ENCODE assay signal across 13 cellular contexts in the genomic region with DNA sequence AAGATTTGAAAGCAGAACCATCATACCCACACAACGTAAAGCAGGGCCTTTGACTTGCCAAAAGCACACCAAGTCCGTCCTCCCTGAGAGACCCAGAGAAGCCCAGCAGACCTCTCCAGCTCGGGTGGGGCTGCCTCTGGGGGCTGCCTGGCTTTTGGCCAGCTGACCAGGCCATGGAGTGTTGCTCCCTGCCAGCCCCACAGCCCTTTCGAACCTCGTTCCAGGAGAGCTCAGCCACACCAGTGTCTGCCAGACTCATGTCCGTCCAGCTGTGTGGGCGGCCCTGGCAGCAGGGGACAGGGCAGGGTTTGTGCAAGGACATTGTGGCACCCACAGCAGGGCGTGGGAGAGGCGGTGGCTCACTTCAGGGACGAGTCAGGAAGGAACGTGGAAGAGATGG. TPM values are rescaled to one million over a fixed set of nuclear protein-coding genes. Genes with fewer than 3 reads are reported as not detected.
A peak's percentile ranks its signal among the peaks of the same experiment; 100 is the strongest.
DNase-seq lines count a peak whose midpoint lies in the region; ATAC-seq and TF ChIP-seq lines count a peak whose summit lies in the region.
"Had no signal": no experiment of that assay in that cellular context is flagged by ENCODE, and none has a peak within 500 bp of the region (broad histone marks: within the 10 kb centered on the region; RNA-seq: fewer than 3 reads in every experiment).

No MANE protein-coding gene starts in this region.

- no peaks in the 10 kb centered on the region for H3K79me2 ChIP-seq in fibroblast of lung (ENCODE audit: control insufficient read depth, insufficient read depth, low read length)
- no peaks in the 10 kb centered on the region for H3K79me2 ChIP-seq in smooth muscle cell (ENCODE audit: low read depth)

- H2AK5ac ChIP-seq in mesenchymal stem cell (ENCODE audit: low read length, severe bottlenecking), result peak overlapping the region; percentile 11

- no peak overlapping the region for H3K23ac ChIP-seq in mesenchymal stem cell (ENCODE audit: low read length in 2 of 2)

- H3K9me3 ChIP-seq in fibroblast of lung (ENCODE audit: control insufficient read depth, insufficient read depth, low read depth, low read length) (no peaks in the 10 kb centered on the region), mesenchymal stem cell (ENCODE audit: control insufficient read depth, low read length) (peaks cover 2% of the 10 kb centered on the region), smooth muscle cell (replicated peaks; ENCODE audit: low read depth) (no peaks in the 10 kb centered on the region)

- peak overlapping the region in 1 of 2 experiments; percentile 12 for H3K14ac ChIP-seq in mesenchymal stem cell (ENCODE audit: low read length in 2 of 2)

- H3K4me3 ChIP-seq in fibroblast of lung (replicated peaks in 1 of 4; ENCODE audit: control extremely low read depth in 1 of 4, insufficient read depth in 1 of 4, low read depth in 3 of 4, low read length in 4 of 4), result no peak overlapping the region
- no peak overlapping the region for H3K4me3 ChIP-seq in mesenchymal stem cell (ENCODE audit: insufficient read depth in 1 of 2, low read depth in 1 of 2, low read length in 2 of 2)
- no peak overlapping the region for H3K4me3 ChIP-seq in smooth muscle cell
- H3K4me3 ChIP-seq in H7 (ENCODE audit: insufficient read depth, low read depth, low read length), result no peak overlapping the region
- H3K4me3 ChIP-seq: BLaER1 had no signal

- H2BK120ac ChIP-seq in mesenchymal stem cell (ENCODE audit: low read depth, low read length), result peak overlapping the region; percentile 29

- peak overlapping the region; percentile 86 to 93 for H2BK12ac ChIP-seq in mesenchymal stem cell (ENCODE audit: low read length in 2 of 2)

- H3K4me1 ChIP-seq in fibroblast of lung (ENCODE audit: control insufficient read depth, extremely low read depth, insufficient read depth, low read length) (peaks cover 8% of the 10 kb centered on the region), mesenchymal stem cell (ENCODE audit: control insufficient read depth, insufficient read depth, low read depth, low read length) (peaks cover 21% of the 10 kb centered on the region), smooth muscle cell (ENCODE audit: low read depth) (no peaks in the 10 kb centered on the region)

- H2BK15ac ChIP-seq in mesenchymal stem cell (ENCODE audit: low read depth, poor library complexity, severe bottlenecking), result peak overlapping the region; percentile 82

- H2AFZ ChIP-seq in fibroblast of lung (ENCODE audit: low read length) (peak overlapping the region; percentile 11), mesenchymal stem cell (ENCODE audit: low read depth, low read length) (no peak overlapping the region), smooth muscle cell (ENCODE audit: low read depth) (peak overlapping the region; percentile 66)

- H3K18ac ChIP-seq in mesenchymal stem cell (ENCODE audit: low read depth in 1 of 2, low read length in 2 of 2), result peak overlapping the region; percentile 35 to 65

- H3K27ac ChIP-seq in fibroblast of lung (ENCODE audit: insufficient read depth, low read length), result no peak overlapping the region
- no peak overlapping the region for H3K27ac ChIP-seq in mesenchymal stem cell (ENCODE audit: low read length, poor library complexity, severe bottlenecking)
- H3K27ac ChIP-seq in smooth muscle cell (ENCODE audit: low read depth), result peak overlapping the region; percentile 24
- H3K27ac ChIP-seq: BLaER1, WERI-Rb-1 had no signal

- H4K91ac ChIP-seq in mesenchymal stem cell (ENCODE audit: low read length), result peak overlapping the region; percentile 71

- 77% methylated on average over 11 of the region's 11 CpGs for WGBS in mesenchymal stem cell
- WGBS in smooth muscle cell (ENCODE audit: low lambda C conversion rate), result 53% methylated on average over 11 of the region's 11 CpGs

- no peak for ATAC-seq in HG03159 (IDR thresholded peaks at IDR 0.05; ENCODE audit: unreplicated experiment)

- H3K27me3 ChIP-seq in fibroblast of lung (ENCODE audit: control insufficient read depth, insufficient read depth, low read length) (no peaks in the 10 kb centered on the region), mesenchymal stem cell (ENCODE audit: control insufficient read depth in 1 of 2, insufficient read depth in 1 of 2, low read length in 2 of 2) (no peaks in the 10 kb centered on the region), smooth muscle cell (ENCODE audit: low read depth) (no peaks in the 10 kb centered on the region), H7 (ENCODE audit: control insufficient read depth, insufficient read depth, low read length) (no peaks in the 10 kb centered on the region)
- H3K27me3 ChIP-seq: BLaER1 had no signal

- H4K8ac ChIP-seq in mesenchymal stem cell (ENCODE audit: low read length), result peak overlapping the region; percentile 86

- H3K36me3 ChIP-seq in fibroblast of lung (ENCODE audit: control insufficient read depth, insufficient read depth, low read length) (no peaks in the 10 kb centered on the region), mesenchymal stem cell (ENCODE audit: control insufficient read depth in 1 of 2, insufficient read depth in 2 of 2, low read depth in 1 of 2, low read length in 2 of 2) (no peaks in the 10 kb centered on the region), smooth muscle cell (ENCODE audit: low read depth) (no peaks in the 10 kb centered on the region), H7 (replicated peaks; ENCODE audit: control insufficient read depth, insufficient read depth, low read length) (no peaks in the 10 kb centered on the region)
- H3K36me3 ChIP-seq: BLaER1, WERI-Rb-1 had no signal

- TF ChIP-seq CTCF in fibroblast of lung (conservative IDR thresholded peaks at IDR 0.05 in 1 of 2, IDR thresholded peaks at IDR 0.05 in 1 of 2; ENCODE audit: low read depth in 1 of 2, low read length in 2 of 2) (no peak), smooth muscle cell (IDR thresholded peaks at IDR 0.05; ENCODE audit: borderline replicate concordance, insufficient read depth, poor library complexity, severe bottlenecking) (no peak)

- no peak overlapping the region for H3K4me2 ChIP-seq in fibroblast of lung (ENCODE audit: extremely low read depth, insufficient read depth, low read length)
- H3K4me2 ChIP-seq in mesenchymal stem cell (ENCODE audit: low read length, poor library complexity, severe bottlenecking), result no peak overlapping the region
- H3K4me2 ChIP-seq in smooth muscle cell, result no peak overlapping the region
- H3K4me2 ChIP-seq: BLaER1 had no signal

- no peaks in the 10 kb centered on the region for H3K79me1 ChIP-seq in mesenchymal stem cell (replicated peaks; ENCODE audit: low read length, poor library complexity, severe bottlenecking)

- H3K9ac ChIP-seq in fibroblast of lung (ENCODE audit: insufficient read depth, low read length) (no peak overlapping the region), mesenchymal stem cell (ENCODE audit: low read length) (peak overlapping the region; percentile 2), smooth muscle cell (ENCODE audit: low read depth) (no peak overlapping the region)
- H3K9ac ChIP-seq: BLaER1 had no signal

- no peak overlapping the region for H2BK5ac ChIP-seq in mesenchymal stem cell (ENCODE audit: low read depth, low read length, poor library complexity, severe bottlenecking)

- DNase-seq in NCI-H69 (lab: John Stamatoyannopoulos, UW) (peak; percentile 31), fibroblast of lung (ENCODE audit: low read depth in 2 of 2) (no peak), mesenchymal stem cell (no peak), smooth muscle cell (lab: John Stamatoyannopoulos, UW; ENCODE audit: unreplicated experiment) (no peak), AG08396 (ENCODE audit: low spot score) (no peak), H7 (no peak), SK-N-DZ (ENCODE audit: low spot score) (no peak)
- DNase-seq: activated T-cell treated with anti-CD3 and anti-CD28 coated beads, Interleukin-2, amount 50 U/mL, for 24 hours; RPMI8226; stimulated activated naive CD4-positive, alpha-beta T cell; WERI-Rb-1 had no signal

- H3F3A ChIP-seq in smooth muscle cell (ENCODE audit: low read depth), result peaks cover 7% of the 10 kb centered on the region

- H3K4ac ChIP-seq in mesenchymal stem cell (ENCODE audit: low read depth in 1 of 2, low read length in 2 of 2), result peak overlapping the region; percentile 0 to 75

- H4K20me1 ChIP-seq in fibroblast of lung (ENCODE audit: control insufficient read depth, extremely low read depth, insufficient read depth, low read length), result no peaks in the 10 kb centered on the region
- H4K20me1 ChIP-seq in smooth muscle cell (ENCODE audit: low read depth), result no peaks in the 10 kb centered on the region
- H4K20me1 ChIP-seq: BLaER1 had no signal

RNA-seq across cellular contexts. Expression of gene IRF2BPL, which starts 22.6 kb away (rescaled TPM):
- 36.0 and 45.9 TPM in 2 replicates for total RNA-seq in fibroblast of lung
- polyA plus RNA-seq in fibroblast of lung, result 9.8 and 13.1 TPM in 2 replicates
- polyA plus RNA-seq in fibroblast of lung (2012), result 23.8 and 31.3 TPM in 2 replicates
- 10.8 and 15.9 TPM in 2 replicates for polyA minus RNA-seq in fibroblast of lung (ENCODE audit: low replicate concordance)
- 49.1 TPM for polyA plus RNA-seq in mesenchymal stem cell (2013, experiment 1 of 2)
- polyA plus RNA-seq in mesenchymal stem cell (2013, experiment 2 of 2), result 48.1 TPM
- total RNA-seq in smooth muscle cell, result 33.2 and 33.9 TPM in 2 replicates
- 58.0 and 66.3 TPM in 2 replicates for polyA plus RNA-seq in smooth muscle cell
- 142 and 187 TPM in 2 replicates for total RNA-seq in H7 (2014; rRNA removed; shearing (Covaris generic))
- polyA plus RNA-seq in SK-N-DZ (2014; cell fraction: cytosol; rRNA removed), result 18.1 and 20.5 TPM in 2 replicates
- 10.6 and 12.5 TPM in 2 replicates for polyA plus RNA-seq in SK-N-DZ (2014; cell fraction: nucleus; rRNA removed)

RNA-seq across cellular contexts. Expression of gene CIPC, which starts 47.0 kb away (rescaled TPM):
- total RNA-seq in fibroblast of lung (10.8 and 12.1 TPM in 2 replicates), smooth muscle cell (14.3 and 15.1 TPM in 2 replicates)
- polyA plus RNA-seq in fibroblast of lung (8.9 and 12.8 TPM in 2 replicates), smooth muscle cell (3.6 and 5.6 TPM in 2 replicates)
- polyA plus RNA-seq in fibroblast of lung (2012), result 4.8 and 7.4 TPM in 2 replicates
- 9.5 and 11.5 TPM in 2 replicates for polyA minus RNA-seq in fibroblast of lung (ENCODE audit: low replicate concordance)
- polyA plus RNA-seq in mesenchymal stem cell (2013, experiment 1 of 2), result 8.8 TPM
- polyA plus RNA-seq in mesenchymal stem cell (2013, experiment 2 of 2), result 8.8 TPM
- total RNA-seq in H7 (2014; rRNA removed; shearing (Covaris generic)), result 18.7 and 22.3 TPM in 2 replicates
- 22.1 and 24.0 TPM in 2 replicates for polyA plus RNA-seq in SK-N-DZ (2014; cell fraction: cytosol; rRNA removed)
- 8.5 and 11.2 TPM in 2 replicates for polyA plus RNA-seq in SK-N-DZ (2014; cell fraction: nucleus; rRNA removed)
